In genomic region chr14:74302634-74303569, GRCh38 we compare ENCODE assay signal across 8 cellular contexts. TPM values are rescaled to one million over a fixed set of nuclear protein-coding genes. Genes with fewer than 3 reads are reported as not detected.
DNase-seq lines count a peak whose midpoint lies in the region; ATAC-seq, FAIRE-seq and TF ChIP-seq lines count a peak whose summit lies in the region.

Gene ABCD4, minus strand, starts transcription at chr14:74302934. Its CDS starts 22 bp downstream, at chr14:74302912.

- peak; percentile 80 for DNase-seq in GM19239 (ENCODE audit: insufficient read length, low spot score)
- peak; percentile 98 to 99 for DNase-seq in NCI-H524 (lab: John Stamatoyannopoulos, UW)
- peak; percentile 92 for DNase-seq in activated CD4-positive, alpha-beta T cell treated with anti-CD3 and anti-CD28 coated beads for 48 hours
- DNase-seq in colonic mucosa = peak; percentile 97
- peak; percentile 98 for DNase-seq in left kidney (ENCODE audit: low read depth, low spot score)
- DNase-seq in stimulated activated CD4-positive, alpha-beta T cell treated with anti-CD3 and anti-CD28 coated beads, Interleukin-2, amount 100 ng/mL, for 24 hours = peak; percentile 89 to 91

- no peaks in the 10 kb centered on the region for H3K9me3 ChIP-seq in BLaER1 treated with 17β-estradiol and CSF1 and Interleukin-3, amounts not matched to agents 10 nM and 100 nM (replicated peaks in 1 of 11)
- H3K9me3 ChIP-seq in colonic mucosa = no peaks in the 10 kb centered on the region

- peaks cover under 1 to 30% (median 25%) of the 10 kb centered on the region in 11 experiments; a peak in 21 of 22 replicates for H3K36me3 ChIP-seq in BLaER1 treated with 17β-estradiol and CSF1 and Interleukin-3, amounts not matched to agents 10 nM and 100 nM
- no peaks in the 10 kb centered on the region for H3K36me3 ChIP-seq in colonic mucosa

- H3K9ac ChIP-seq in BLaER1 treated with 17β-estradiol and CSF1 and Interleukin-3, amounts not matched to agents 10 nM and 100 nM = peak within 1 kb of the TSS; percentile 85 to 96 (median 89)
- peak within 1 kb of the TSS; percentile 80 to 83 for H3K9ac ChIP-seq in colonic mucosa (ENCODE audit: low read depth in 2 of 2, low read length in 2 of 2)

- TF ChIP-seq CTCF in colonic mucosa (IDR thresholded peaks at IDR 0.05) = peak; percentile 46

- intact Hi-C loops in colonic mucosa (cut with DNase I) = no loop called here

- H3K4me1 ChIP-seq in BLaER1 treated with 17β-estradiol and CSF1 and Interleukin-3, amounts not matched to agents 10 nM and 100 nM = peaks cover 22 to 49% (median 40%) of the 10 kb centered on the region in 10 experiments
- H3K4me1 ChIP-seq in colonic mucosa = no peaks in the 10 kb centered on the region

- ATAC-seq in HG03457 (IDR thresholded peaks at IDR 0.05; ENCODE audit: unreplicated experiment) = peak; percentile 95

- H4K20me1 ChIP-seq in BLaER1 treated with 17β-estradiol and CSF1 and Interleukin-3, amounts not matched to agents 10 nM and 100 nM = peaks cover 6 to 40% (median 32%) of the 10 kb centered on the region in 11 experiments; a peak in 16 of 22 replicates

- H3K27me3 ChIP-seq in BLaER1 treated with 17β-estradiol and CSF1 and Interleukin-3, amounts not matched to agents 10 nM and 100 nM = no peaks in the 10 kb centered on the region
- no peaks in the 10 kb centered on the region for H3K27me3 ChIP-seq in colonic mucosa

- FAIRE-seq in GM19239 (lab: Jason Lieb, UNC) = peak; percentile 90

- H3K4me3 ChIP-seq in BLaER1 treated with 17β-estradiol and CSF1 and Interleukin-3, amounts not matched to agents 10 nM and 100 nM = peak within 1 kb of the TSS; percentile 82 to 100 (median 88)
- peak within 1 kb of the TSS; percentile 96 for H3K4me3 ChIP-seq in colonic mucosa

- H3K4me2 ChIP-seq in BLaER1 treated with 17β-estradiol and CSF1 and Interleukin-3, amounts not matched to agents 10 nM and 100 nM = peak within 1 kb of the TSS; percentile 76 to 97 (median 91)

- H3K27ac ChIP-seq in BLaER1 treated with 17β-estradiol and CSF1 and Interleukin-3, amounts not matched to agents 10 nM and 100 nM = peak within 1 kb of the TSS; percentile 75 to 94 (median 84)
- peak within 1 kb of the TSS; percentile 75 for H3K27ac ChIP-seq in colonic mucosa

RNA-seq across cellular contexts. Expression of gene ABCD4, which starts in this region (rescaled TPM):
- 10 to 100 TPM; 46.2 to 46.6 TPM for total RNA-seq in colonic mucosa

Comparison
In these comparisons a context has a peak if more than half of its experiments do, and no peak if none do; other contexts are left out.
1. Peak in every context shown above with its lines: DNase-seq, ATAC-seq, H3K4me3 ChIP-seq and H3K27ac ChIP-seq.